In the genomic region with DNA sequence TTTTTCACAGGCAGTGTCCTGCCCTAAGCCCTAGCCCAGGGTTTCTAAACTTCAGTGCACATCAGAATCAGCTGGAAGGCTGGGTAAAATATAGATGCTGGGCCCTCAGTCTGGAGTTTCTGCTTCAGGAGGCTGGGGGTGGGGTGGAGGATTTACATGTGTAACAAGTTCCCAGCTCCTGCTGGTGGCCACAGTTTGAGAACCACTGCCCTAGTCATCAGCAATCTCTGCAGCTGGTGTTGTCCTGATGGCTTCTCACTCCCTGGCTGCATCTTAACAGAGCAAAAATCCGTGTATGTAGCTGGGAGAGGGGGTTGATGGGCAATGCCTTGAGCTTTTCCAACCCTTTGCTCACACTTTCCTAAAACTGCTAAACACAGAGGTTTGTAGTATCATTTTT, we compare ENCODE assay signal across 11 cellular contexts.
DNase-seq lines count a peak whose midpoint lies in the region; TF ChIP-seq lines count a peak whose summit lies in the region.
"Had no signal": no experiment of that assay in that cellular context is flagged by ENCODE, and none has a peak within 500 bp of the region (broad histone marks: within the 10 kb centered on the region; RNA-seq: fewer than 3 reads in every experiment).

No MANE protein-coding gene starts in this region.

- DNase-seq in NCI-H1092 treated with DMSO at 0.1 percent for 48 hours (lab: John Stamatoyannopoulos, UW) = peak; percentile 33
- no peak for DNase-seq in NCI-H1092 (lab: John Stamatoyannopoulos, UW)
- peak; percentile 32 for DNase-seq in dermis blood vessel endothelial cell
- peak in 1 of 2 donors; percentile 29 for DNase-seq in tibial nerve (ENCODE audit: low spot score in 2 of 2)
- DNase-seq in T1000 (lab: John Stamatoyannopoulos, UW) = no peak
- DNase-seq in type B pancreatic cell (ENCODE audit: extremely low spot score, unreplicated experiment) = no peak
- no peak for DNase-seq in NCI-H446 treated with DMSO at 0.1 percent for 48 hours (lab: John Stamatoyannopoulos, UW)
- DNase-seq: 8988T; NK-92 treated with Interleukin-12 subunit alpha and Interleukin-12 subunit beta, amount 100 ng/mL, for 24 hours had no signal

- peaks cover 3% of the 10 kb centered on the region for H3K36me3 Mint-ChIP-seq in type B pancreatic cell
- H3K36me3 Mint-ChIP-seq: IgD-negative memory B cell had no signal

- H3K27ac ChIP-seq in mesodermal cell (ENCODE audit: low read depth, low read length, severe bottlenecking) (peak overlapping the region; percentile 60), tibial nerve (peak overlapping the region; percentile 72 to 97 (median 92))

- WGBS in mesodermal cell (ENCODE audit: insufficient coverage in 2 of 2), 2 experiments = no CpG with 5 or more reads among the region's 1 CpG
- WGBS in tibial nerve, 2 donors = 6 to 11% methylated on average over 1 of the region's 1 CpG

- H3K4me3 Mint-ChIP-seq in type B pancreatic cell = no peak overlapping the region
- H3K4me3 Mint-ChIP-seq: IgD-negative memory B cell had no signal

- H3K9me3 ChIP-seq in mesodermal cell (ENCODE audit: control insufficient read depth, low read length) = no peaks in the 10 kb centered on the region
- H3K9me3 ChIP-seq in tibial nerve = no peaks in the 10 kb centered on the region

- no peak for TF ChIP-seq POLR2A in tibial nerve (IDR thresholded peaks at IDR 0.05)

- H3K36me3 ChIP-seq in mesodermal cell (ENCODE audit: control insufficient read depth, insufficient read depth, low read length) = no peaks in the 10 kb centered on the region
- H3K36me3 ChIP-seq in tibial nerve = peaks cover 0 to 9% (median 0%) of the 10 kb centered on the region in 3 donors

- H3K27ac Mint-ChIP-seq in type B pancreatic cell = no peak overlapping the region
- H3K27ac Mint-ChIP-seq: IgD-negative memory B cell had no signal

- no peaks in the 10 kb centered on the region for H3K9me3 Mint-ChIP-seq in type B pancreatic cell
- H3K9me3 Mint-ChIP-seq: IgD-negative memory B cell had no signal

- no peaks in the 10 kb centered on the region for H3K27me3 ChIP-seq in tibial nerve

- H3K4me1 Mint-ChIP-seq in type B pancreatic cell (ENCODE audit: unreplicated experiment) = peaks cover 20% of the 10 kb centered on the region

- no peak for TF ChIP-seq EP300 in tibial nerve (IDR thresholded peaks at IDR 0.05)

- no peak for TF ChIP-seq CTCF in tibial nerve (IDR thresholded peaks at IDR 0.05)
- TF ChIP-seq CTCF in type B pancreatic cell (conservative IDR thresholded peaks at IDR 0.05) = no peak

- H3K27me3 Mint-ChIP-seq in type B pancreatic cell = no peaks in the 10 kb centered on the region

- peaks cover 21% of the 10 kb centered on the region for H3K4me1 ChIP-seq in mesodermal cell (ENCODE audit: control insufficient read depth, insufficient read depth, low read length, poor library complexity, severe bottlenecking)
- peaks cover 0 to 43% (median 15%) of the 10 kb centered on the region in 4 donors for H3K4me1 ChIP-seq in tibial nerve

- H3K4me3 ChIP-seq in mesodermal cell (ENCODE audit: extremely low read depth, insufficient read depth, low read length, poor library complexity, severe bottlenecking) (no peak overlapping the region), tibial nerve (no peak overlapping the region)

Comparison
In these comparisons a context has a peak if more than half of its experiments do, and no peak if none do; other contexts are left out.
1. DNase-seq: peak in NCI-H1092 treated with DMSO at 0.1 percent for 48 hours (single experiment) and dermis blood vessel endothelial cell (single experiment); none in NCI-H1092 (single experiment), T1000 (single experiment), type B pancreatic cell (single experiment) and NCI-H446 treated with DMSO at 0.1 percent for 48 hours (single experiment).